1 cellular context compared by ENCODE assay signal in the genomic region with DNA sequence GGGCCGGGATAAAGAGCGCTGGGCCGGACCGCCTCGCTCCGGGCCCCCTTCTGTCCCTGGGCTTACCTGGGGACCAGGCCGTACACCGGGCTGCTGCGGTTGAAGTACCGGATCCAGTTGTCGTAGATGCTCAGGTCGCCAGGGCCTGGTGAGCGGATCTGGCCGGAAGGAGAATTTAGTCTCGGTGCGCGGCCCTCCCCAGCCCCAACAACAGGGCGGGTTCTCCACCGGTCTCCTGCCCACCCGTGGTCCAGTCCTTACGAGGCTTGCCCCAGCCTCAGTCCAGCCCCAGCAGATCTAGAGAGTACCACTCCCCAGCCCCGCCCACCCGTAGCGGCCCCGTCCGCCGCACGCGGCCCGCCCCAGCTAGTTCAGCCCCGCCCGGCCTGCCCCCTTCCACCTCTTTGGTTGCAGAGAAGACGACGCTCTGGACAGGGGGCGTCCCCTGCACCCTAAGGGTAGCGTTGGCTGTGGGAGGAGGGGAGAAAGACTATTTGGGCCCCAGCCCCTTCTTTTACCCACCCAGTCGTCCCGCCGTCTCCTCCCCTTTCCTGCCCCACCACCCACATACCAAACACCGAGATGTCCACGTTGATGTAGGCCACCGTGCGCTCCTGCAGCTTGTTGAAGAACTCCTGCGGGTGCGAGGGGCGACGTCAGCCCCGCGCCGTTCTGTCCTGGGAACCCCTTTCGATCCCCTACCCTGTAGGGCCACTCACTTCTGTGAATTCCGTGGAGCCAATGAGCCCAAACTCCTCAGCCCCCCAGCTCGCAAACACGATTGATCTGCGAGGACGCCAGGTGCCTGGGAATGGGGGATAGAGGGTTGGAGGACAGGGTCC.
TF ChIP-seq lines count a peak whose summit lies in the region.

No MANE protein-coding gene starts in this region.

TF ChIP-seq in WTC11, 78 proteins besides CTCF, POLR2A, EP300 and RAD21 (continued from another document):
- TF ChIP-seq, protein P1, sequence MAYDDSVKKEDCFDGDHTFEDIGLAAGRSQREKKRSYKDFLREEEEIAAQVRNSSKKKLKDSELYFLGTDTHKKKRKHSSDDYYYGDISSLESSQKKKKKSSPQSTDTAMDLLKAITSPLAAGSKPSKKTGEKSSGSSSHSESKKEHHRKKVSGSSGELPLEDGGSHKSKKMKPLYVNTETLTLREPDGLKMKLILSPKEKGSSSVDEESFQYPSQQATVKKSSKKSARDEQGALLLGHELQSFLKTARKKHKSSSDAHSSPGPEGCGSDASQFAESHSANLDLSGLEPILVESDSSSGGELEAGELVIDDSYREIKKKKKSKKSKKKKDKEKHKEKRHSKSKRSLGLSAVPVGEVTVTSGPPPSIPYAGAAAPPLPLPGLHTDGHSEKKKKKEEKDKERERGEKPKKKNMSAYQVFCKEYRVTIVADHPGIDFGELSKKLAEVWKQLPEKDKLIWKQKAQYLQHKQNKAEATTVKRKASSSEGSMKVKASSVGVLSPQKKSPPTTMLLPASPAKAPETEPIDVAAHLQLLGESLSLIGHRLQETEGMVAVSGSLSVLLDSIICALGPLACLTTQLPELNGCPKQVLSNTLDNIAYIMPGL (CRISPR knock-in tag; IDR thresholded peaks at IDR 0.05): no peak
- no peak for TF ChIP-seq GTF2I (CRISPR knock-in tag; conservative IDR thresholded peaks at IDR 0.05)
